Comparison of ENCODE assay signal across 1 cellular context in the genomic region with DNA sequence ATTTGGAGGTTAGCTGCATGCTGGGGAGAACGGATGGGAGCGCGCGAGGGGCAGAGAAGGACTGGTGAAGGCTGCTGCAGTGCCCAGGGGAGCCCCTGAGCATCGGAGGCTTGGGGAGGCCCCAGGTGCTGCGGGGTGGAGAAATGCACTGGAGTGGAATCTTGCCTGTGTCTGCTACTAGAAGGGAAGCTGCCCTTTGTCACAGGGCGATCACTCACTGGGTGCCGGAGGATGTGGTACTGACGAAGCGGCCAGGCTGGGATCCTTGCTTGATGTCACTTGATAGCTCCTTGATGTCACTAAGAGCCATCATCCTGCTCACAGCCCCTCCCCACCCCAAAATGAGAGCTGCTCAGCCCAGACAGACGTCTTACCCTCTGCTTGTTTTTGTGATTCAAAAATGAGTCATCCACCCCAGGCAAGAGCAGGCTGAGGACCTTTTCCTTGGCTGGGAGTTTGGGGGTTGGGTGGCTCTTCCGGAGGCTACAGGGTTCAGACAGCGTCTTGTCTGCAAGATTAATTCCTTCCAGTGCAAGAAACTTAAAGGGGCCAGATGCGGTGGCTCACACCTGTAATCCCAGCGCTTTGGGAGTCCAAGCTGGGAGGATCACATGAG.
TF ChIP-seq lines count a peak whose summit lies in the region.

No MANE protein-coding gene starts in this region.

TF ChIP-seq in WTC11, 78 proteins besides CTCF, POLR2A, EP300 and RAD21 (continued from another document):
- TF ChIP-seq, protein P1, sequence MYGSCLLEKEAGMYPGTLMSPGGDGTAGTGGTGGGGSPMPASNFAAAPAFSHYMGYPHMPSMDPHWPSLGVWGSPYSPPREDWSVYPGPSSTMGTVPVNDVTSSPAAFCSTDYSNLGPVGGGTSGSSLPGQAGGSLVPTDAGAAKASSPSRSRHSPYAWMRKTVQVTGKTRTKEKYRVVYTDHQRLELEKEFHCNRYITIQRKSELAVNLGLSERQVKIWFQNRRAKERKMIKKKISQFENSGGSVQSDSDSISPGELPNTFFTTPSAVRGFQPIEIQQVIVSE (CRISPR knock-in tag; IDR thresholded peaks at IDR 0.05; ENCODE audit: borderline replicate concordance), result no peak
- TF ChIP-seq NR3C1 (CRISPR knock-in tag; conservative IDR thresholded peaks at IDR 0.05; ENCODE audit: low read depth) (no peak), CBFB (CRISPR knock-in tag; IDR thresholded peaks at IDR 0.05; ENCODE audit: low read depth) (no peak), HMGA2 (CRISPR knock-in tag; IDR thresholded peaks at IDR 0.05) (no peak), GABPB1 (CRISPR knock-in tag; IDR thresholded peaks at IDR 0.05) (no peak), EMX1 (CRISPR knock-in tag; IDR thresholded peaks at IDR 0.05) (no peak), ZNF138 (CRISPR knock-in tag; conservative IDR thresholded peaks at IDR 0.05) (no peak), ZNF317 (CRISPR knock-in tag; IDR thresholded peaks at IDR 0.05; ENCODE audit: borderline replicate concordance, low read depth) (no peak)
- TF ChIP-seq, protein P2, sequence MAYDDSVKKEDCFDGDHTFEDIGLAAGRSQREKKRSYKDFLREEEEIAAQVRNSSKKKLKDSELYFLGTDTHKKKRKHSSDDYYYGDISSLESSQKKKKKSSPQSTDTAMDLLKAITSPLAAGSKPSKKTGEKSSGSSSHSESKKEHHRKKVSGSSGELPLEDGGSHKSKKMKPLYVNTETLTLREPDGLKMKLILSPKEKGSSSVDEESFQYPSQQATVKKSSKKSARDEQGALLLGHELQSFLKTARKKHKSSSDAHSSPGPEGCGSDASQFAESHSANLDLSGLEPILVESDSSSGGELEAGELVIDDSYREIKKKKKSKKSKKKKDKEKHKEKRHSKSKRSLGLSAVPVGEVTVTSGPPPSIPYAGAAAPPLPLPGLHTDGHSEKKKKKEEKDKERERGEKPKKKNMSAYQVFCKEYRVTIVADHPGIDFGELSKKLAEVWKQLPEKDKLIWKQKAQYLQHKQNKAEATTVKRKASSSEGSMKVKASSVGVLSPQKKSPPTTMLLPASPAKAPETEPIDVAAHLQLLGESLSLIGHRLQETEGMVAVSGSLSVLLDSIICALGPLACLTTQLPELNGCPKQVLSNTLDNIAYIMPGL (CRISPR knock-in tag; IDR thresholded peaks at IDR 0.05), result no peak
- TF ChIP-seq, protein P3, sequence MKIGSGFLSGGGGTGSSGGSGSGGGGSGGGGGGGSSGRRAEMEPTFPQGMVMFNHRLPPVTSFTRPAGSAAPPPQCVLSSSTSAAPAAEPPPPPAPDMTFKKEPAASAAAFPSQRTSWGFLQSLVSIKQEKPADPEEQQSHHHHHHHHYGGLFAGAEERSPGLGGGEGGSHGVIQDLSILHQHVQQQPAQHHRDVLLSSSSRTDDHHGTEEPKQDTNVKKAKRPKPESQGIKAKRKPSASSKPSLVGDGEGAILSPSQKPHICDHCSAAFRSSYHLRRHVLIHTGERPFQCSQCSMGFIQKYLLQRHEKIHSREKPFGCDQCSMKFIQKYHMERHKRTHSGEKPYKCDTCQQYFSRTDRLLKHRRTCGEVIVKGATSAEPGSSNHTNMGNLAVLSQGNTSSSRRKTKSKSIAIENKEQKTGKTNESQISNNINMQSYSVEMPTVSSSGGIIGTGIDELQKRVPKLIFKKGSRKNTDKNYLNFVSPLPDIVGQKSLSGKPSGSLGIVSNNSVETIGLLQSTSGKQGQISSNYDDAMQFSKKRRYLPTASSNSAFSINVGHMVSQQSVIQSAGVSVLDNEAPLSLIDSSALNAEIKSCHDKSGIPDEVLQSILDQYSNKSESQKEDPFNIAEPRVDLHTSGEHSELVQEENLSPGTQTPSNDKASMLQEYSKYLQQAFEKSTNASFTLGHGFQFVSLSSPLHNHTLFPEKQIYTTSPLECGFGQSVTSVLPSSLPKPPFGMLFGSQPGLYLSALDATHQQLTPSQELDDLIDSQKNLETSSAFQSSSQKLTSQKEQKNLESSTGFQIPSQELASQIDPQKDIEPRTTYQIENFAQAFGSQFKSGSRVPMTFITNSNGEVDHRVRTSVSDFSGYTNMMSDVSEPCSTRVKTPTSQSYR (CRISPR knock-in tag; IDR thresholded peaks at IDR 0.05), result no peak
